17 cellular contexts compared by ENCODE assay signal in the genomic region with DNA sequence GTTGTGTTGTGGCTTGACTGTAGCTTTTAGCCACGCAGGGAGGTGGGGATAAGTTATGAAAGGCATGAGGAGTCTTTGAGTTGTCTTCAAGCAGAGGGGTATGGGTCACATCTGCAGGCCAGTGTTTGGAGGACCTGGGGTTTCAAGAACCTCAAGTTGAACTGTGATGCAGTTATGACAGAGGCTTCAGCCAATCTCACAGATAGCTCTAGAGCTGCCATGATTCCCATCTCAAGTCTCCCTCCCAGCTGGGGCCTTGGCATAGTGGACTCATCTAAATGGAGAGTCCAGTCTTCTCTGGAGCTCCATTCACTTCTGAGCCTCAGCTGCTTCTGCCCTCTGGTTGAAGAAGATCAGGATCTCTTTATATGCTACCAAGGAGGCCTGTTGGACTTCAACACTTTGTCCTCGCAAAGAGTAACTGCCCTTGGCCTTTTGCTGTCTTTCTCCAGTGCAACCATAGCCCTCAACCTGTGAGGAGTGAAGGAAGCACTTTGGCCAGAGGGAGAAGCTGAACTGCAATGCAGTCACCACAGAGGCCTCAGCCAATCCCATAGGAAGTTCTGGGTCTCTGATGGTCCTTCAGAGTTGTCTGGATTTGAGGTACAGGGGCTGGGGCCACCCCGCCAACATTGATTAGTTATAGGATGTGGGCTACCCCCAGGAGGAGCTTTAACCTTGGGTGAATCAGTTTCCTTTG.
A peak's percentile ranks its signal among the peaks of the same experiment; 100 is the strongest.
DNase-seq lines count a peak whose midpoint lies in the region; ATAC-seq and TF ChIP-seq lines count a peak whose summit lies in the region.
"Had no signal": no experiment of that assay in that cellular context is flagged by ENCODE, and none has a peak within 500 bp of the region (broad histone marks: within the 10 kb centered on the region; RNA-seq: fewer than 3 reads in every experiment).

No MANE protein-coding gene starts in this region.

- H4K5ac ChIP-seq in H9 (ENCODE audit: insufficient read length, low read depth, low read length) (no peak overlapping the region), IMR-90 (ENCODE audit: low read depth, low read length) (0 out of 2 replicates have a peak overlapping the region, but pooled peaks have one; percentile 28)

- H4K20me1 ChIP-seq in H9 (ENCODE audit: control insufficient read depth, insufficient read depth, insufficient read length) (no peaks in the 10 kb centered on the region), IMR-90 (ENCODE audit: insufficient read depth, low read length) (0 out of 2 replicates have a peak, but pooled peaks cover 2% of the 10 kb centered on the region)

- no peaks in the 10 kb centered on the region; the same call in 1 of the 2 replicates for H3K27me3 Mint-ChIP-seq in H9 (ENCODE audit: low read depth)
- peaks cover 5 to 13% of the 10 kb centered on the region in 2 donors for H3K27me3 Mint-ChIP-seq in stimulated activated naive B cell treated with anti-CD40 and anti-IgM and Interleukin-4, amounts not matched to agents 10 μg/mL and 1 μg/mL and 100 μg/mL, for 72 hours
- H3K27me3 Mint-ChIP-seq: CD4-positive, alpha-beta T cell had no signal

- ATAC-seq in IMR-90 (ENCODE audit: low read depth) = no peak
- no peak for ATAC-seq in stimulated activated naive B cell treated with anti-CD40 and anti-IgM and Interleukin-4, amounts not matched to agents 10 μg/mL and 1 μg/mL and 100 μg/mL, for 72 hours (replicated peaks)

- DNase-seq in H9 = peak; percentile 2
- DNase-seq in IMR-90 = no peak
- peak; percentile 77 for DNase-seq in esophagus muscularis mucosa (ENCODE audit: extremely low spot score)
- DNase-seq in stimulated activated naive B cell treated with anti-CD40 and anti-IgM and Interleukin-4, amounts not matched to agents 10 μg/mL and 1 μg/mL and 100 μg/mL, for 72 hours = no peak
- no peak for DNase-seq in activated effector memory CD4-positive, alpha-beta T cell treated with Interleukin-2 at 50 U/mL for 16 hours
- DNase-seq in AG08396 (ENCODE audit: low spot score) = no peak
- no peak for DNase-seq in NOMO-1 (lab: John Stamatoyannopoulos, UW; ENCODE audit: unreplicated experiment in 2 of 2)
- no peak for DNase-seq in sigmoid colon
- DNase-seq: ACHN; AML-193; Caco-2; CD4-positive, alpha-beta T cell; HFFc6 had no signal

- H3K79me1 ChIP-seq in H9 (ENCODE audit: insufficient read depth, low read depth, low read length, poor library complexity, severe bottlenecking) = no peaks in the 10 kb centered on the region
- peaks cover 0 to 6% of the 10 kb centered on the region in 2 experiments; a peak in 3 of 4 replicates for H3K79me1 ChIP-seq in IMR-90 (ENCODE audit: low read depth in 1 of 2, low read length in 2 of 2)

- no peak overlapping the region for H3K9ac ChIP-seq in H9 (ENCODE audit: extremely low read depth, insufficient read length, low read length)
- no peak overlapping the region for H3K9ac ChIP-seq in IMR-90 (ENCODE audit: low read depth, low read length)
- H3K9ac ChIP-seq: GM23248 had no signal

- dilution Hi-C loops in IMR-90 (cut with HindIII; ENCODE audit: low sequenced_read_pairs, unreplicated experiment) = no loop called here

- H3K23ac ChIP-seq in H9 (ENCODE audit: insufficient read length, low read depth, low read length) (no peak overlapping the region), IMR-90 (ENCODE audit: low read depth, low read length) (no peak overlapping the region)

- no peak overlapping the region for H2BK12ac ChIP-seq in H9 (ENCODE audit: insufficient read length, low read depth, low read length)

- H3K18ac ChIP-seq in H9 (ENCODE audit: insufficient read length, low read depth, low read length) = no peak overlapping the region
- 0 out of 2 replicates have a peak overlapping the region, but pooled peaks have one; percentile 28 for H3K18ac ChIP-seq in IMR-90 (ENCODE audit: low read depth, low read length)

- no peak overlapping the region for H4K91ac ChIP-seq in H9 (ENCODE audit: insufficient read length, low read depth, low read length)
- H4K91ac ChIP-seq in IMR-90 (ENCODE audit: insufficient read depth, low read depth, low read length) = peak overlapping the region; percentile 61

- no TSS peak for BruUV-seq in IMR-90 (replicated peaks; lab: Mats Ljungman, UMichigan)

- H2BK15ac ChIP-seq in H9 (ENCODE audit: low read depth, low read length) = no peak overlapping the region
- peak overlapping the region; percentile 98; the same call in 1 of the 3 replicates for H2BK15ac ChIP-seq in IMR-90 (ENCODE audit: low read depth, low read length)

- H3K56ac ChIP-seq in H9 (ENCODE audit: insufficient read length, low read depth, low read length) (no peak overlapping the region), IMR-90 (ENCODE audit: extremely low read depth, insufficient read depth, low read length) (no peak overlapping the region)

- no peak for TF ChIP-seq RAD21 in IMR-90 (IDR thresholded peaks at IDR 0.05; ENCODE audit: low read length)

- H3K79me2 ChIP-seq in H9 (ENCODE audit: insufficient read depth, low read length) = no peaks in the 10 kb centered on the region

- H3K4me3 ChIP-seq in IMR-90 (ENCODE audit: insufficient read depth, low read depth, low read length) (no peak overlapping the region), esophagus muscularis mucosa (no peak overlapping the region), sigmoid colon (no peak overlapping the region)
- H3K4me3 ChIP-seq: GM23248 had no signal

- no peak overlapping the region; a peak in 1 of 7 replicates for H3K27ac Mint-ChIP-seq in H9
- H3K27ac Mint-ChIP-seq in stimulated activated naive B cell treated with anti-CD40 and anti-IgM and Interleukin-4, amounts not matched to agents 10 μg/mL and 1 μg/mL and 100 μg/mL, for 72 hours = peak overlapping the region; percentile 21
- H3K27ac Mint-ChIP-seq: CD4-positive, alpha-beta T cell; HFFc6; IgD-negative memory B cell had no signal

- no peaks in the 10 kb centered on the region for H3K23me2 ChIP-seq in H9 (ENCODE audit: insufficient read length, low read depth, low read length, poor library complexity, severe bottlenecking)

- no peak overlapping the region for H2AK5ac ChIP-seq in H9 (ENCODE audit: insufficient read length, low read length)
- peak overlapping the region; percentile 48 for H2AK5ac ChIP-seq in IMR-90 (ENCODE audit: low read depth, low read length)

- H2BK20ac ChIP-seq in H9 (ENCODE audit: low read depth, low read length, poor library complexity, severe bottlenecking) = no peak overlapping the region
- peak overlapping the region; percentile 39; the same call in 1 of the 2 replicates for H2BK20ac ChIP-seq in IMR-90 (ENCODE audit: low read depth, low read length)

- H3K36me3 ChIP-seq in IMR-90 (ENCODE audit: control insufficient read depth, insufficient read depth, low read length) = no peaks in the 10 kb centered on the region
- no peaks in the 10 kb centered on the region for H3K36me3 ChIP-seq in esophagus muscularis mucosa
- no peaks in the 10 kb centered on the region for H3K36me3 ChIP-seq in sigmoid colon

- no peak overlapping the region for H3K4me3 Mint-ChIP-seq in H9
- H3K4me3 Mint-ChIP-seq in stimulated activated naive B cell treated with anti-CD40 and anti-IgM and Interleukin-4, amounts not matched to agents 10 μg/mL and 1 μg/mL and 100 μg/mL, for 72 hours = no peak overlapping the region
- H3K4me3 Mint-ChIP-seq: CD4-positive, alpha-beta T cell; HFFc6; IgD-negative memory B cell had no signal

- H2AK9ac ChIP-seq in IMR-90 (replicated peaks; ENCODE audit: low read depth, low read length, poor library complexity) = no peak overlapping the region

- TF ChIP-seq EP300 in esophagus muscularis mucosa (IDR thresholded peaks at IDR 0.05) (no peak), sigmoid colon (IDR thresholded peaks at IDR 0.05) (no peak)

- H3K4me1 Mint-ChIP-seq in H9 = peaks cover 10 to 14% of the 10 kb centered on the region in 2 experiments
- H3K4me1 Mint-ChIP-seq in stimulated activated naive B cell treated with anti-CD40 and anti-IgM and Interleukin-4, amounts not matched to agents 10 μg/mL and 1 μg/mL and 100 μg/mL, for 72 hours = peaks cover 17 to 31% of the 10 kb centered on the region in 2 donors

- H3K9me3 Mint-ChIP-seq in H9 = peaks cover 9 to 14% of the 10 kb centered on the region in 2 experiments
- no peaks in the 10 kb centered on the region for H3K9me3 Mint-ChIP-seq in stimulated activated naive B cell treated with anti-CD40 and anti-IgM and Interleukin-4, amounts not matched to agents 10 μg/mL and 1 μg/mL and 100 μg/mL, for 72 hours
- H3K9me3 Mint-ChIP-seq: CD4-positive, alpha-beta T cell had no signal

- intact Hi-C loops in IMR-90 (cut with micrococcal nuclease) = loop anchor here (10.0 kb wide), 1 partner anchor 447 kb away; no protein-coding TSS in a partner anchor
- intact Hi-C loops in esophagus muscularis mucosa (cut with DNase I) = loop anchor here (1.0 to 5.0 kb wide), 2 partner anchors 616 to 720 kb away; no protein-coding TSS in a partner anchor
- intact Hi-C loops in sigmoid colon (cut with DNase I) = loop anchor here (1.0 to 5.0 kb wide), 2 partner anchors 185 to 616 kb away; a partner anchor contains a TSS

- H3K4me1 ChIP-seq in H9 (ENCODE audit: insufficient read depth, low read length) (no peaks in the 10 kb centered on the region; the same call in 1 of the 2 replicates), IMR-90 (ENCODE audit: control insufficient read depth, insufficient read depth, low read length) (peaks cover 11% of the 10 kb centered on the region), esophagus muscularis mucosa (peaks cover 0 to 6% (median 3%) of the 10 kb centered on the region in 4 donors), sigmoid colon (peaks cover 0 to 13% (median 4%) of the 10 kb centered on the region in 4 donors)

- H3K9me3 ChIP-seq in H9 (ENCODE audit: control insufficient read depth, low read depth, low read length) = no peaks in the 10 kb centered on the region
- peaks cover 5% of the 10 kb centered on the region; the same call in 1 of the 2 replicates for H3K9me3 ChIP-seq in IMR-90 (ENCODE audit: control insufficient read depth, insufficient read depth, low read length)
- peaks cover 0 to 4% (median 0%) of the 10 kb centered on the region in 4 donors for H3K9me3 ChIP-seq in esophagus muscularis mucosa
- H3K9me3 ChIP-seq in sigmoid colon = no peaks in the 10 kb centered on the region

- WGBS in H9 (ENCODE audit: extremely low coverage, insufficient read length, low lambda C conversion rate) = no CpG with 5 or more reads among the region's 3 CpGs
- WGBS in IMR-90 (ENCODE audit: extremely low coverage in 2 of 2, insufficient read length in 1 of 2), 2 experiments = no CpG with 5 or more reads among the region's 3 CpGs
- WGBS in esophagus muscularis mucosa = 96% methylated on average over 3 of the region's 3 CpGs
- 92 to 98% methylated on average over 3 of the region's 3 CpGs for WGBS in sigmoid colon, 2 donors

- H2AFZ ChIP-seq in H9 (ENCODE audit: low read length) (no peak overlapping the region), IMR-90 (replicated peaks; ENCODE audit: low read length, poor library complexity) (no peak overlapping the region)

- no peak overlapping the region for H3K4me2 ChIP-seq in H9 (ENCODE audit: insufficient read depth, insufficient read length, low read length)
- no peak overlapping the region for H3K4me2 ChIP-seq in IMR-90 (ENCODE audit: low read depth, low read length)

- in situ Hi-C loops in IMR-90 (cut with MboI; ENCODE audit: low sequenced_read_pairs) = loop anchor here (5.0 to 10.0 kb wide), 2 partner anchors 615 to 717 kb away; no protein-coding TSS in a partner anchor

- no peak overlapping the region for H3T11ph ChIP-seq in H9 (ENCODE audit: low read length)

- H2BK120ac ChIP-seq in H9 (ENCODE audit: low read depth, low read length, poor library complexity, severe bottlenecking) = no peak overlapping the region
- H2BK120ac ChIP-seq in IMR-90 (ENCODE audit: low read depth, low read length) = peak overlapping the region; percentile 73; the same call in 1 of the 2 replicates

- no peak overlapping the region for H3K14ac ChIP-seq in H9 (ENCODE audit: insufficient read depth, low read length)
- H3K14ac ChIP-seq in IMR-90 (replicated peaks; ENCODE audit: low read depth, low read length) = no peak overlapping the region

- no peak overlapping the region for H3K27ac ChIP-seq in H9 (ENCODE audit: insufficient read length, low read depth, low read length)
- no peak overlapping the region for H3K27ac ChIP-seq in IMR-90 (ENCODE audit: insufficient read depth, low read length)
- H3K27ac ChIP-seq in esophagus muscularis mucosa (replicated peaks in 1 of 4) = no peak overlapping the region
- no peak overlapping the region for H3K27ac ChIP-seq in sigmoid colon
- H3K27ac ChIP-seq: C4-2B, GM23248, HL-60 had no signal

- peaks cover 17% of the 10 kb centered on the region for H3K9me1 ChIP-seq in IMR-90 (ENCODE audit: insufficient read depth, low read length)

- H2BK5ac ChIP-seq in H9 (ENCODE audit: insufficient read length, low read length) (no peak overlapping the region), IMR-90 (ENCODE audit: low read depth, low read length, poor library complexity, severe bottlenecking) (no peak overlapping the region)

- POLR2A ChIA-PET in IMR-90 (lab: Charles Lee; ENCODE audit: unreplicated experiment) = no interaction called here

- H3K36me3 Mint-ChIP-seq in H9 (ENCODE audit: insufficient read depth in 1 of 3, low read depth in 3 of 3) = peaks cover 0 to 10% (median 6%) of the 10 kb centered on the region in 3 experiments; a peak in 4 of 7 replicates
- peaks cover 0 to 3% of the 10 kb centered on the region in 2 donors for H3K36me3 Mint-ChIP-seq in stimulated activated naive B cell treated with anti-CD40 and anti-IgM and Interleukin-4, amounts not matched to agents 10 μg/mL and 1 μg/mL and 100 μg/mL, for 72 hours
- H3K36me3 Mint-ChIP-seq: IgD-negative memory B cell had no signal

- CTCF ChIA-PET in IMR-90 (lab: Yijun Ruan, JAX) = interaction anchor here (2.0 kb wide), 1 partner anchor 615 kb away, joined by 13 read pairs; no protein-coding TSS in a partner anchor

- no peak for TF ChIP-seq POLR2A in IMR-90 (IDR thresholded peaks at IDR 0.05; ENCODE audit: low read depth, low read length)
- no peak for TF ChIP-seq POLR2A in esophagus muscularis mucosa (IDR thresholded peaks at IDR 0.05; ENCODE audit: low read depth)
- no peak for TF ChIP-seq POLR2A in sigmoid colon (IDR thresholded peaks at IDR 0.05)

- no peak overlapping the region for H3K4ac ChIP-seq in H9 (ENCODE audit: low read depth, low read length)
- H3K4ac ChIP-seq in IMR-90 (ENCODE audit: low read depth, low read length) = peak overlapping the region; percentile 62

- H4K8ac ChIP-seq in H9 (replicated peaks; ENCODE audit: insufficient read length, low read depth, low read length) = no peak overlapping the region
- H4K8ac ChIP-seq in IMR-90 (ENCODE audit: low read depth in 2 of 2, low read length in 2 of 2) = no peak overlapping the region

- TF ChIP-seq CTCF in H9 (conservative IDR thresholded peaks at IDR 0.05) = no peak
- TF ChIP-seq CTCF in IMR-90 (conservative IDR thresholded peaks at IDR 0.05; ENCODE audit: low read depth, low read length) = no peak
- TF ChIP-seq CTCF in esophagus muscularis mucosa (IDR thresholded peaks at IDR 0.05) = no peak
- TF ChIP-seq CTCF in sigmoid colon (IDR thresholded peaks at IDR 0.05) = no peak

- H3K27me3 ChIP-seq in H9 (ENCODE audit: insufficient read depth, low read length) (no peaks in the 10 kb centered on the region), IMR-90 (ENCODE audit: control insufficient read depth, insufficient read depth, low read length) (no peaks in the 10 kb centered on the region), esophagus muscularis mucosa (no peaks in the 10 kb centered on the region), sigmoid colon (no peaks in the 10 kb centered on the region)

Comparison
In these comparisons a context has a peak if more than half of its experiments do, and no peak if none do; other contexts are left out.
1. DNase-seq: peak in H9 (single experiment) and esophagus muscularis mucosa (single experiment); none in IMR-90 (single experiment), stimulated activated naive B cell treated with anti-CD40 and anti-IgM and Interleukin-4, amounts not matched to agents 10 μg/mL and 1 μg/mL and 100 μg/mL, for 72 hours (single experiment), activated effector memory CD4-positive, alpha-beta T cell treated with Interleukin-2 at 50 U/mL for 16 hours (single experiment), AG08396 (single experiment), NOMO-1 (0 of 2) and sigmoid colon (single experiment).